24 cellular contexts compared by ENCODE assay signal in genomic region chr9:105238302-105238701, GRCh38.
"Had no signal": no experiment of that assay in that cellular context is flagged by ENCODE, and none has a peak within 500 bp of the region (broad histone marks: within the 10 kb centered on the region; RNA-seq: fewer than 3 reads in every experiment).

No MANE protein-coding gene starts in this region.

- DNase-seq: activated B cell treated with CpG ODN at 0.5 μM for 24 hours; activated CD4-positive, alpha-beta memory T cell treated with anti-CD3 and anti-CD28 coated beads for 36 hours; activated CD4-positive, alpha-beta T cell treated with anti-CD3 and anti-CD28 coated beads for 1 hour; activated CD4-positive, alpha-beta T cell treated with anti-CD3 and anti-CD28 coated beads, Interleukin-2, amount 10 ng/mL, durations not matched to agents 7 days and 5 days; activated CD8-positive, alpha-beta memory T cell treated with anti-CD3 and anti-CD28 coated beads for 24 hours; activated gamma-delta T cell; activated naive CD4-positive, alpha-beta T cell treated with anti-CD3 and anti-CD28 coated beads for 36 hours; activated T-cell treated with anti-CD3 and anti-CD28 coated beads, Interleukin-2, amount 50 U/mL, for 48 hours; Karpas-422; MM.1S; NCI-H1105 treated with DMSO at 0.1 percent for 48 hours; NCI-H1436 treated with DMSO at 0.1 percent for 48 hours; NCI-H187; NCI-H2081; NCI-H510A treated with DMSO at 0.1 percent for 48 hours; NCI-H69; Peyer's patch; SHP77; T-helper 17 cell; T-helper 9 cell had no signal

- H3K27me3 ChIP-seq: Peyer's patch, SJSA1 had no signal

- H3K27ac ChIP-seq: Peyer's patch, RWPE1, SJSA1 had no signal

- ATAC-seq: activated T-helper 17 cell treated with anti-CD3 and anti-CD28 coated beads, Interleukin-2, amount 50 U/mL, for 72 hours; K562; T-helper 17 cell had no signal

- H3K9me3 ChIP-seq: Peyer's patch, SJSA1 had no signal

- H3K4me3 ChIP-seq: K562, Peyer's patch, SJSA1 had no signal

- FAIRE-seq: K562 had no signal

- H3K4me1 ChIP-seq: Peyer's patch had no signal

- H3K36me3 ChIP-seq: Peyer's patch, SJSA1 had no signal
